In the genomic region with DNA sequence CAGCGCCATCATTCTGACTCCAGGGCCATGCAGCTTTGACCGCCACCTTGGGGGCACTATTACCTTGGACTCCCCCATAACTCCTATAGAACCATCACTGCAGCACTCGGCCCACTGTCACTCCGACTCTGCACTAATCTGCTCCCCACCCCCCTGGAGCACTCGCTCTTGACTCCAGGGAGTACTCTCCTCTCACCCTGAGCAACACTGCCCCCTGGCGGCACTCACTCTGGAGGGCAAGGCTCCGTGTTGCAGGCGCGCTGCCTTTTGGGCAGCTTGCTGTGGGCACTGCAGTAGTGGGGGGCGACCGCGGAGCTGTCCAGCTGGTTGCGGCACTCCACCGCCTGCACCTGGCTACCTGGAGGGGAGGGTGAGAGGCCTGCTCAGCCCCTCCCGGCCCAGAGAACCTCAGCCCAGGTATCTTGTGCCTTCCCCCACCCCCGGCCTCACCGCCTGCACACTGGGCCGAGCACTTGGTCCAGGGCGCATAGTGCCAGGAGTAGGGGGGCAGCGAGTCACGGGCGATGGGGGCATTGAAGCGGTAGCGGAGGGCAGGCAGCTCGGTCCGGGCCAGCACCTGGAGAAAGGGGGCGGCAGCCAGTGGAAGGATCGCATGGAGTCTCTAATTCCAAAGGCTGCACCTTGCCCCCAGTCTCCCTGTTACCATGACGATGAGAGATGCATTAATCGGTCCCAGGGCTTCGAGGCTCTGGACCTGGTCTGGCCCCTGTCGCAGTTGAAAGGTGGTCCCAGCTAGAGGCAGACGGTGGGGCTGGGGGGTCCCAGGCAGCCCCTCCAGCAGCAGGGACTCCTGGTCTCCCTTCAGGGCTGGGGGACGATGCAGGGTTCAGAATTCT, we compare ENCODE assay signal across 8 cellular contexts. TPM values are rescaled to one million over a fixed set of nuclear protein-coding genes. Genes with fewer than 3 reads are reported as not detected.
DNase-seq lines count a peak whose midpoint lies in the region; ATAC-seq, FAIRE-seq and TF ChIP-seq lines count a peak whose summit lies in the region.

No MANE protein-coding gene starts in this region.

- no peak for TF ChIP-seq POLR2A in A549 (IDR thresholded peaks at IDR 0.05; ENCODE audit: low read length)

- H3K9me3 Mint-ChIP-seq in type B pancreatic cell, result no peaks in the 10 kb centered on the region

- H3K9me3 ChIP-seq in A549 (no peaks in the 10 kb centered on the region), SJCRH30 (replicated peaks) (no peaks in the 10 kb centered on the region), adipocyte (ENCODE audit: control insufficient read depth, low read length) (no peaks in the 10 kb centered on the region)

- no peak overlapping the region for H3K9ac ChIP-seq in adipocyte (ENCODE audit: low read length)

- H3K4me1 Mint-ChIP-seq in type B pancreatic cell (ENCODE audit: unreplicated experiment), result no peaks in the 10 kb centered on the region

- H3K36me3 ChIP-seq in SJCRH30 (no peaks in the 10 kb centered on the region), adipocyte (ENCODE audit: control insufficient read depth, insufficient read depth, low read length, severe bottlenecking) (no peaks in the 10 kb centered on the region), kidney epithelial cell (ENCODE audit: control insufficient read depth, insufficient read depth, low read length) (no peaks in the 10 kb centered on the region)

- TF ChIP-seq RAD21 in A549 (conservative IDR thresholded peaks at IDR 0.05 in 1 of 2, IDR thresholded peaks at IDR 0.05 in 1 of 2), result peak in 1 of 2 experiments; percentile 39; a peak in 1 of 5 replicates

- no peak overlapping the region for H3K27ac ChIP-seq in A549
- no peak overlapping the region for H3K27ac ChIP-seq in SJCRH30

- H3K27ac Mint-ChIP-seq in type B pancreatic cell, result no peak overlapping the region

- no peak overlapping the region for H3K4me2 ChIP-seq in A549

- H3K4me3 Mint-ChIP-seq in type B pancreatic cell, result no peak overlapping the region

- DNase-seq in A549 (ENCODE audit: low read depth in 1 of 2, low spot score in 1 of 2) (peak in 1 of 2 experiments; percentile 61), SJCRH30 (peak; percentile 46 to 52), adipocyte (ENCODE audit: low read depth) (peak; percentile 63), kidney epithelial cell (ENCODE audit: low read depth) (no peak), type B pancreatic cell (ENCODE audit: extremely low spot score, unreplicated experiment) (peak; percentile 80)

- H3K36me3 Mint-ChIP-seq in type B pancreatic cell, result no peaks in the 10 kb centered on the region

- TF ChIP-seq EP300 in A549 (IDR thresholded peaks at IDR 0.05), result no peak

- POLR2A ChIA-PET in A549 (lab: Yijun Ruan, JAX), result no interaction called here

- CTCF ChIA-PET in A549 (lab: Yijun Ruan, JAX), result interaction anchor here (0.6 to 2.7 kb wide), 12 partner anchors 8 to 1254 kb away, joined by 3 to 16 read pairs (median 4); a partner anchor contains a TSS

- H3K4me1 ChIP-seq in A549, result peaks cover 15% of the 10 kb centered on the region
- no peaks in the 10 kb centered on the region for H3K4me1 ChIP-seq in SJCRH30
- no peaks in the 10 kb centered on the region for H3K4me1 ChIP-seq in adipocyte (ENCODE audit: control insufficient read depth, insufficient read depth, low read length)

- no peak for FAIRE-seq in A549 (lab: Jason Lieb, UNC)

- WGBS in A549 (ENCODE audit: missing lambda C conversion rate), result 88% methylated on average over 16 of the region's 34 CpGs

- H3K4me3 ChIP-seq in A549 (no peak overlapping the region), SJCRH30 (no peak overlapping the region), adipocyte (ENCODE audit: low read length) (no peak overlapping the region), kidney epithelial cell (ENCODE audit: low read depth, low read length) (no peak overlapping the region)

- peak; percentile 63 to 64 for ATAC-seq in A549
- no peak for ATAC-seq in GM21528 (IDR thresholded peaks at IDR 0.05; ENCODE audit: low FRiP score, unreplicated experiment)
- no peak for ATAC-seq in HG02798 (IDR thresholded peaks at IDR 0.05; ENCODE audit: poor library complexity, unreplicated experiment)

- H3K27me3 ChIP-seq in SJCRH30, result no peaks in the 10 kb centered on the region
- H3K27me3 ChIP-seq in adipocyte (replicated peaks; ENCODE audit: control insufficient read depth, insufficient read depth, low read length), result no peaks in the 10 kb centered on the region
- H3K27me3 ChIP-seq in kidney epithelial cell (ENCODE audit: control insufficient read depth, insufficient read depth, low read length), result peaks cover 23% of the 10 kb centered on the region

- H3K27me3 Mint-ChIP-seq in type B pancreatic cell, result peaks cover 13% of the 10 kb centered on the region

- TF ChIP-seq CTCF in A549 (IDR thresholded peaks at IDR 0.05) (peak; percentile 51), GM12874 (IDR thresholded peaks at IDR 0.05; ENCODE audit: insufficient read depth, low read depth, low read length) (peak; percentile 67), kidney epithelial cell (IDR thresholded peaks at IDR 0.05; ENCODE audit: insufficient read depth, low read length, poor library complexity, severe bottlenecking) (peak; percentile 49), type B pancreatic cell (conservative IDR thresholded peaks at IDR 0.05) (peak; percentile 77)

TF ChIP-seq in A549, 52 proteins besides CTCF, POLR2A, EP300 and RAD21:
- TF ChIP-seq HOXA7 (CRISPR knock-in tag; IDR thresholded peaks at IDR 0.05) (no peak), SMC3 (IDR thresholded peaks at IDR 0.05) (peak; percentile 32; the same call in 2 of the 3 replicates)

RNA-seq across cellular contexts. Expression of a gene that starts 8.9 kb away (rescaled TPM):
- 0.37 and 0.95 TPM in 2 replicates for polyA plus RNA-seq in A549 (2011; rRNA removed)
- 0.45 TPM in 2 replicates for polyA plus RNA-seq in A549 (2012; cell fraction: cytosol; rRNA removed)
- 0.60 and 0.76 TPM in 2 replicates for polyA plus RNA-seq in A549 (2012; cell fraction: nucleus; rRNA removed)
- 0.17 to 0.24 TPM (median 0.23 TPM) in 3 replicates for polyA plus RNA-seq in A549 (2017; fragmentation: RNase III; extraction: RNeasy Plus Mini Kit Qiagen cat#74134 plus additional on column Dnase treatment)
- polyA minus RNA-seq in A549 (2011; rRNA and poly(A)+ RNA removed), result 1.2 and 1.9 TPM in 2 replicates
- total RNA-seq in SJCRH30 (2014; rRNA removed; shearing (Covaris generic)), result 0.04 TPM in 1 of 2 replicates, not detected in the other
- 0.08 and 0.21 TPM in 2 replicates for total RNA-seq in kidney epithelial cell
- total RNA-seq in type B pancreatic cell (ENCODE audit: low replicate concordance), result 0.14 and 0.64 TPM in 2 replicates

RNA-seq across cellular contexts. Expression of a gene that starts 24.4 kb away (rescaled TPM):
- polyA plus RNA-seq in A549 (2011; rRNA removed) (26.7 and 33.2 TPM in 2 replicates), A549 (2017; fragmentation: RNase III; extraction: RNeasy Plus Mini Kit Qiagen cat#74134 plus additional on column Dnase treatment) (39.0 to 73.0 TPM (median 49.3 TPM) in 3 replicates)
- 23.0 and 34.1 TPM in 2 replicates for polyA plus RNA-seq in A549 (2012; cell fraction: cytosol; rRNA removed)
- 263 and 313 TPM in 2 replicates for polyA plus RNA-seq in A549 (2012; cell fraction: nucleus; rRNA removed)
- 28.3 and 29.4 TPM in 2 replicates for polyA minus RNA-seq in A549 (2011; rRNA and poly(A)+ RNA removed)
- not detected in 2 replicates for total RNA-seq in SJCRH30 (2014; rRNA removed; shearing (Covaris generic))
- total RNA-seq in kidney epithelial cell (5.0 and 10.1 TPM in 2 replicates), type B pancreatic cell (ENCODE audit: low replicate concordance) (6.4 and 59.2 TPM in 2 replicates)

RNA-seq across cellular contexts. Expression of a gene that starts 44.3 kb away (rescaled TPM):
- polyA plus RNA-seq in A549 (2011; rRNA removed), result not detected in 2 replicates
- not detected in 2 replicates for polyA plus RNA-seq in A549 (2012; cell fraction: cytosol; rRNA removed)
- polyA plus RNA-seq in A549 (2012; cell fraction: nucleus; rRNA removed), result not detected in 2 replicates
- polyA plus RNA-seq in A549 (2017; fragmentation: RNase III; extraction: RNeasy Plus Mini Kit Qiagen cat#74134 plus additional on column Dnase treatment), result not detected in 3 replicates
- not detected in 2 replicates for polyA minus RNA-seq in A549 (2011; rRNA and poly(A)+ RNA removed)
- not detected in 2 replicates for total RNA-seq in SJCRH30 (2014; rRNA removed; shearing (Covaris generic))
- total RNA-seq in kidney epithelial cell, result not detected in 2 replicates
- total RNA-seq in type B pancreatic cell (ENCODE audit: low replicate concordance), result not detected in 2 replicates

Comparison
In these comparisons a context has a peak if more than half of its experiments do, and no peak if none do; other contexts are left out.
1. ATAC-seq: peak in A549 (2 of 2); none in GM21528 (single experiment) and HG02798 (single experiment).
2. Peak in every context shown above with its lines, with median percentiles within 50 percentile points of each other: CTCF ChIP-seq.